ENCODE assay signal across 13 cellular contexts in genomic region chr19:5823579-5824281, GRCh38. TPM values are rescaled to one million over a fixed set of nuclear protein-coding genes. Genes with fewer than 3 reads are reported as not detected.
A peak's percentile ranks its signal among the peaks of the same experiment; 100 is the strongest.
DNase-seq lines count a peak whose midpoint lies in the region; ATAC-seq, FAIRE-seq and TF ChIP-seq lines count a peak whose summit lies in the region.
"Had no signal": no experiment of that assay in that cellular context is flagged by ENCODE, and none has a peak within 500 bp of the region (broad histone marks: within the 10 kb centered on the region; RNA-seq: fewer than 3 reads in every experiment).

No MANE protein-coding gene starts in this region.

- 51% methylated on average over 17 of the region's 30 CpGs for WGBS in A549 (ENCODE audit: missing lambda C conversion rate)

- CTCF ChIA-PET in A549 (lab: Yijun Ruan, JAX) (interaction anchor here (0.6 to 8.5 kb wide), 15 partner anchors 10 to 125 kb away, joined by 3 to 74 read pairs (median 5); partner anchors contain the start of gene NRTN), HEK293T (lab: Yijun Ruan, JAX) (interaction anchor here (1.6 to 1.9 kb wide), 2 partner anchors 19 to 134 kb away, joined by 6 to 7 read pairs; partner anchors contain the start of genes NRTN and RPL36)

- POLR2A ChIA-PET in A549 (lab: Yijun Ruan, JAX) (no interaction called here), HEK293T (lab: Yijun Ruan, JAX) (interaction anchor here (1.2 kb wide), 1 partner anchor 20 kb away, joined by 3 read pairs; no protein-coding TSS in a partner anchor)

- H3K27me3 ChIP-seq in RWPE2 (ENCODE audit: insufficient read depth, poor library complexity, severe bottlenecking) (no peaks in the 10 kb centered on the region), foreskin keratinocyte (no peaks in the 10 kb centered on the region)
- H3K27me3 ChIP-seq: BLaER1 had no signal

- peak; percentile 51 for TF ChIP-seq CTCF in A549 (IDR thresholded peaks at IDR 0.05)
- peak; percentile 20 for TF ChIP-seq CTCF in RWPE2 (IDR thresholded peaks at IDR 0.05; ENCODE audit: poor library complexity, severe bottlenecking)
- peak; percentile 54 for TF ChIP-seq CTCF in foreskin keratinocyte (conservative IDR thresholded peaks at IDR 0.05)

- TF ChIP-seq EP300 in A549 (IDR thresholded peaks at IDR 0.05) = no peak

- peak; percentile 45 to 60; a peak in 3 of 5 replicates for TF ChIP-seq RAD21 in A549 (conservative IDR thresholded peaks at IDR 0.05 in 1 of 2, IDR thresholded peaks at IDR 0.05 in 1 of 2)

- H3K4me3 Mint-ChIP-seq in natural killer cell treated with Interleukin-12 subunit alpha and Interleukin-12 subunit beta and Interleukin-15 and Interleukin-18, amount 100 ng/mL, for 72 hours = no peak overlapping the region

- peak; percentile 56 to 80 for ATAC-seq in A549
- peak; percentile 29; the same call in 1 of the 3 replicates for ATAC-seq in RWPE2 (ENCODE audit: low read depth)
- ATAC-seq in foreskin keratinocyte = no peak
- ATAC-seq in natural killer cell treated with Interleukin-12 subunit alpha and Interleukin-12 subunit beta and Interleukin-15 and Interleukin-18, amount 100 ng/mL, for 72 hours = no peak

- H3K4me1 ChIP-seq in A549 (peaks cover 21% of the 10 kb centered on the region), RWPE2 (ENCODE audit: insufficient read depth, poor library complexity, severe bottlenecking) (no peaks in the 10 kb centered on the region), foreskin keratinocyte (no peaks in the 10 kb centered on the region)

- H3K27ac Mint-ChIP-seq in natural killer cell treated with Interleukin-12 subunit alpha and Interleukin-12 subunit beta and Interleukin-15 and Interleukin-18, amount 100 ng/mL, for 72 hours = no peak overlapping the region

- H3K9me3 ChIP-seq in A549 (no peaks in the 10 kb centered on the region), RWPE2 (ENCODE audit: severe bottlenecking) (no peaks in the 10 kb centered on the region)
- H3K9me3 ChIP-seq: BLaER1 had no signal

- H3K4me2 ChIP-seq in A549 = no peak overlapping the region
- H3K4me2 ChIP-seq: BLaER1 had no signal

- H3K36me3 ChIP-seq in RWPE2 (ENCODE audit: low read depth) = no peaks in the 10 kb centered on the region
- H3K36me3 ChIP-seq: BLaER1 had no signal

- H3K9me3 Mint-ChIP-seq in natural killer cell treated with Interleukin-12 subunit alpha and Interleukin-12 subunit beta and Interleukin-15 and Interleukin-18, amount 100 ng/mL, for 72 hours = no peaks in the 10 kb centered on the region

- no peak for TF ChIP-seq POLR2A in A549 (IDR thresholded peaks at IDR 0.05; ENCODE audit: low read length)

- H3K27me3 Mint-ChIP-seq in natural killer cell treated with Interleukin-12 subunit alpha and Interleukin-12 subunit beta and Interleukin-15 and Interleukin-18, amount 100 ng/mL, for 72 hours = peaks cover 3 to 7% of the 10 kb centered on the region in 2 donors

- no peak for FAIRE-seq in A549 (lab: Jason Lieb, UNC)

- peak; percentile 53 to 66 for DNase-seq in A549 (ENCODE audit: low read depth in 1 of 2, low spot score in 1 of 2)
- DNase-seq in HEK293T (ENCODE audit: extremely low spot score) = peak; percentile 68
- DNase-seq in RWPE2 (ENCODE audit: low spot score) = no peak
- no peak for DNase-seq in foreskin keratinocyte
- DNase-seq in natural killer cell treated with Interleukin-12 subunit alpha and Interleukin-12 subunit beta and Interleukin-15 and Interleukin-18, amount 100 ng/mL, for 72 hours (ENCODE audit: low spot score) = no peak
- DNase-seq in effector CD8-positive, alpha-beta T cell (lab: John Stamatoyannopoulos, UW) = no peak
- DNase-seq in superior temporal gyrus (ENCODE audit: extremely low spot score) = no peak
- DNase-seq in anterior cingulate cortex (lab: John Stamatoyannopoulos, UW) = no peak
- DNase-seq: aorta, NCI-H1092, retina had no signal

- no peaks in the 10 kb centered on the region for H3K36me3 Mint-ChIP-seq in natural killer cell treated with Interleukin-12 subunit alpha and Interleukin-12 subunit beta and Interleukin-15 and Interleukin-18, amount 100 ng/mL, for 72 hours

- H3K4me3 ChIP-seq in A549 (no peak overlapping the region), RWPE2 (ENCODE audit: severe bottlenecking) (no peak overlapping the region)
- H3K4me3 ChIP-seq: BLaER1 had no signal

- H3K27ac ChIP-seq in A549 (no peak overlapping the region), RWPE2 (ENCODE audit: poor library complexity, severe bottlenecking) (no peak overlapping the region), foreskin keratinocyte (no peak overlapping the region)
- H3K27ac ChIP-seq: BLaER1 had no signal

- peaks cover 7 to 14% of the 10 kb centered on the region in 2 donors for H3K4me1 Mint-ChIP-seq in natural killer cell treated with Interleukin-12 subunit alpha and Interleukin-12 subunit beta and Interleukin-15 and Interleukin-18, amount 100 ng/mL, for 72 hours (ENCODE audit: low read depth in 2 of 2)

TF ChIP-seq in A549, 52 proteins besides CTCF, POLR2A, EP300 and RAD21:
- TF ChIP-seq CBX8 (IDR thresholded peaks at IDR 0.05) (no peak), RARB (CRISPR knock-in tag; IDR thresholded peaks at IDR 0.05) (no peak), SMC3 (IDR thresholded peaks at IDR 0.05) (peak; percentile 50)

TF ChIP-seq in HEK293T, 16 proteins besides CTCF, POLR2A, EP300 and RAD21 (continues in another document):
- no peak for TF ChIP-seq FOXA1 (IDR thresholded peaks at IDR 0.05)
- TF ChIP-seq TARDBP (IDR thresholded peaks at IDR 0.05) = no peak
- TF ChIP-seq SUZ12 (IDR thresholded peaks at IDR 0.05) = no peak
- TF ChIP-seq FOXK2 (IDR thresholded peaks at IDR 0.05) = no peak
- TF ChIP-seq ARNT (IDR thresholded peaks at IDR 0.05) = no peak
- TF ChIP-seq ZNF384 (IDR thresholded peaks at IDR 0.05) = no peak
- TF ChIP-seq L3MBTL2 (conservative IDR thresholded peaks at IDR 0.05) = no peak
- TF ChIP-seq, protein P1, sequence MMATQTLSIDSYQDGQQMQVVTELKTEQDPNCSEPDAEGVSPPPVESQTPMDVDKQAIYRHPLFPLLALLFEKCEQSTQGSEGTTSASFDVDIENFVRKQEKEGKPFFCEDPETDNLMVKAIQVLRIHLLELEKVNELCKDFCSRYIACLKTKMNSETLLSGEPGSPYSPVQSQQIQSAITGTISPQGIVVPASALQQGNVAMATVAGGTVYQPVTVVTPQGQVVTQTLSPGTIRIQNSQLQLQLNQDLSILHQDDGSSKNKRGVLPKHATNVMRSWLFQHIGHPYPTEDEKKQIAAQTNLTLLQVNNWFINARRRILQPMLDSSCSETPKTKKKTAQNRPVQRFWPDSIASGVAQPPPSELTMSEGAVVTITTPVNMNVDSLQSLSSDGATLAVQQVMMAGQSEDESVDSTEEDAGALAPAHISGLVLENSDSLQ (IDR thresholded peaks at IDR 0.05) = no peak

RNA-seq across cellular contexts. Expression of gene FUT6, which starts 15.8 kb away (rescaled TPM):
- polyA plus RNA-seq in A549 (2011; rRNA removed) (0.12 TPM in 1 of 2 replicates, not detected in the other), A549 (2017; fragmentation: RNase III; extraction: RNeasy Plus Mini Kit Qiagen cat#74134 plus additional on column Dnase treatment) (not detected in 3 replicates), foreskin keratinocyte (not detected in 2 replicates)
- polyA plus RNA-seq in A549 (2012; cell fraction: cytosol; rRNA removed) = 0.03 and 0.05 TPM in 2 replicates
- polyA plus RNA-seq in A549 (2012; cell fraction: nucleus; rRNA removed) = not detected in 2 replicates
- not detected in 2 replicates for polyA minus RNA-seq in A549 (2011; rRNA and poly(A)+ RNA removed)
- not detected in 2 replicates for total RNA-seq in foreskin keratinocyte
- total RNA-seq in natural killer cell treated with Interleukin-12 subunit alpha and Interleukin-12 subunit beta and Interleukin-15 and Interleukin-18, amount 100 ng/mL, for 72 hours = not detected
- total RNA-seq: aorta, lung microvascular endothelial cell had no signal

RNA-seq across cellular contexts. Expression of gene NRTN, which starts 18.9 kb away (rescaled TPM):
- polyA plus RNA-seq in A549 (2011; rRNA removed) = 0.32 and 0.38 TPM in 2 replicates
- polyA plus RNA-seq in A549 (2012; cell fraction: cytosol; rRNA removed) = 0.86 and 1.1 TPM in 2 replicates
- 0.67 and 0.88 TPM in 2 replicates for polyA plus RNA-seq in A549 (2012; cell fraction: nucleus; rRNA removed)
- 0.45 to 0.61 TPM (median 0.50 TPM) in 3 replicates for polyA plus RNA-seq in A549 (2017; fragmentation: RNase III; extraction: RNeasy Plus Mini Kit Qiagen cat#74134 plus additional on column Dnase treatment)
- 0.24 and 0.33 TPM in 2 replicates for polyA minus RNA-seq in A549 (2011; rRNA and poly(A)+ RNA removed)
- total RNA-seq in foreskin keratinocyte = 0.10 and 0.14 TPM in 2 replicates
- polyA plus RNA-seq in foreskin keratinocyte = 0.07 and 0.11 TPM in 2 replicates
- not detected for total RNA-seq in natural killer cell treated with Interleukin-12 subunit alpha and Interleukin-12 subunit beta and Interleukin-15 and Interleukin-18, amount 100 ng/mL, for 72 hours
- total RNA-seq: aorta had no signal

RNA-seq across cellular contexts. Expression of gene FUT3, which starts 27.5 kb away (rescaled TPM):
- polyA plus RNA-seq in A549 (2011; rRNA removed) (0.09 and 0.20 TPM in 2 replicates), A549 (2017; fragmentation: RNase III; extraction: RNeasy Plus Mini Kit Qiagen cat#74134 plus additional on column Dnase treatment) (0.09 TPM in 1 of 3 replicates, not detected in the others), foreskin keratinocyte (1.5 and 3.6 TPM in 2 replicates)
- polyA plus RNA-seq in A549 (2012; cell fraction: cytosol; rRNA removed) = 0.03 and 0.04 TPM in 2 replicates
- polyA plus RNA-seq in A549 (2012; cell fraction: nucleus; rRNA removed) = 0.20 and 0.59 TPM in 2 replicates
- polyA minus RNA-seq in A549 (2011; rRNA and poly(A)+ RNA removed) = not detected in 2 replicates
- total RNA-seq in foreskin keratinocyte = 1.5 and 2.2 TPM in 2 replicates
- total RNA-seq in natural killer cell treated with Interleukin-12 subunit alpha and Interleukin-12 subunit beta and Interleukin-15 and Interleukin-18, amount 100 ng/mL, for 72 hours = not detected
- total RNA-seq: aorta, lung microvascular endothelial cell had no signal

RNA-seq across cellular contexts. Expression of gene DUS3L, which starts 32.8 kb away (rescaled TPM):
- polyA plus RNA-seq in A549 (2011; rRNA removed) = 15.5 and 16.3 TPM in 2 replicates
- polyA plus RNA-seq in A549 (2012; cell fraction: cytosol; rRNA removed) = 53.3 and 66.5 TPM in 2 replicates
- 222 and 288 TPM in 2 replicates for polyA plus RNA-seq in A549 (2012; cell fraction: nucleus; rRNA removed)
- polyA plus RNA-seq in A549 (2017; fragmentation: RNase III; extraction: RNeasy Plus Mini Kit Qiagen cat#74134 plus additional on column Dnase treatment) = 26.9 to 29.4 TPM (median 27.9 TPM) in 3 replicates
- polyA minus RNA-seq in A549 (2011; rRNA and poly(A)+ RNA removed) = 10.9 and 20.9 TPM in 2 replicates
- total RNA-seq in foreskin keratinocyte = 27.7 and 31.8 TPM in 2 replicates
- polyA plus RNA-seq in foreskin keratinocyte = 28.7 and 31.8 TPM in 2 replicates
- 100 to 1,000 TPM in 1 of 2 donors, 10 to 100 TPM in 1; 90.1 to 155 TPM for total RNA-seq in natural killer cell treated with Interleukin-12 subunit alpha and Interleukin-12 subunit beta and Interleukin-15 and Interleukin-18, amount 100 ng/mL, for 72 hours

RNA-seq across cellular contexts. Expression of gene PRR22, which starts 39.2 kb away (rescaled TPM):
- polyA plus RNA-seq in A549 (2011; rRNA removed) = 0.46 and 0.65 TPM in 2 replicates
- 2.4 and 3.6 TPM in 2 replicates for polyA plus RNA-seq in A549 (2012; cell fraction: cytosol; rRNA removed)
- 27.6 and 34.7 TPM in 2 replicates for polyA plus RNA-seq in A549 (2012; cell fraction: nucleus; rRNA removed)
- 2.0 to 2.3 TPM (median 2.2 TPM) in 3 replicates for polyA plus RNA-seq in A549 (2017; fragmentation: RNase III; extraction: RNeasy Plus Mini Kit Qiagen cat#74134 plus additional on column Dnase treatment)
- 0.25 and 0.29 TPM in 2 replicates for polyA minus RNA-seq in A549 (2011; rRNA and poly(A)+ RNA removed)
- 2.0 and 2.2 TPM in 2 replicates for total RNA-seq in foreskin keratinocyte
- polyA plus RNA-seq in foreskin keratinocyte = 3.5 and 3.9 TPM in 2 replicates
- 10 to 100 TPM in 1 of 2 donors, 1 to 10 TPM in 1; 8.5 to 21.5 TPM for total RNA-seq in natural killer cell treated with Interleukin-12 subunit alpha and Interleukin-12 subunit beta and Interleukin-15 and Interleukin-18, amount 100 ng/mL, for 72 hours

Comparison
In these comparisons a context has a peak if more than half of its experiments do, and no peak if none do; other contexts are left out.
1. ATAC-seq: peak in A549 (2 of 2) and RWPE2 (single experiment); none in foreskin keratinocyte (single experiment) and natural killer cell treated with Interleukin-12 subunit alpha and Interleukin-12 subunit beta and Interleukin-15 and Interleukin-18, amount 100 ng/mL, for 72 hours (0 of 2).
2. DNase-seq: peak in A549 (2 of 2) and HEK293T (single experiment); none in RWPE2 (single experiment), foreskin keratinocyte (0 of 2), natural killer cell treated with Interleukin-12 subunit alpha and Interleukin-12 subunit beta and Interleukin-15 and Interleukin-18, amount 100 ng/mL, for 72 hours (single experiment), effector CD8-positive, alpha-beta T cell (single experiment), superior temporal gyrus (single experiment) and anterior cingulate cortex (0 of 58).
3. Peak in every context shown above with its lines, with median percentiles within 50 percentile points of each other: CTCF ChIP-seq.